In the genomic region with DNA sequence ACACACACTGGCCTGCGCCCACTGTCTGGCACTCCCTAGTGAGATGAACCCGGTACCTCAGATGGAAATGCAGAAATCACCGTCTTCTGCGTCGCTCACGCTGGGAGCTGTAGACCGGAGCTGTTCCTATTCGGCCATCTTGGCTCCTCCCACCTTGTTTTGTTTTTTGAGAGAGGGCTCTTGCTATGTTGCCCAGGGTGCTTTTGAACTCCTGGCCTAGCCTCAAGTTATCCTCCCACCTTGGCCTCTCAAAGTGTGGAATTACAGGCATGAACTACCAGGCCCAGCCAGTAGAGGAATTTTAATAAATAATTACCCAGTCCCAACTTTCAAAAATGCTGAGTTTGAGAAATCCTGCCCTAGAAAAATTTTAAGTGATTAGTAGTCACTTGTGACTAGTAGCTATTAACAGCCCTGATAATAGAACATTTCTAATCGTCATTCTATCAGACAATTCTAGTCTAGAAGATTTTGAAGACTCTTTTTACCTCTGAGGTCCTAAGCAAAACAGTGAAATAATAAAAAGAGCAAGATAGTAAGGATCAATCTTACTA, we compare ENCODE assay signal across 1 cellular context.
TF ChIP-seq lines count a peak whose summit lies in the region.

No MANE protein-coding gene starts in this region.

TF ChIP-seq in K562, 482 proteins besides CTCF, POLR2A, EP300 and RAD21 (continued from another document):
- TF ChIP-seq C11orf30 (IDR thresholded peaks at IDR 0.05; ENCODE audit: low read depth) (peak; percentile 50; the same call in 1 of the 2 replicates), MEF2A (IDR thresholded peaks at IDR 0.05; ENCODE audit: control insufficient read depth, low read depth, low read length) (no peak), MAFG (tag; conservative IDR thresholded peaks at IDR 0.05) (peak; percentile 27; the same call in 1 of the 2 replicates), ZNF316 (IDR thresholded peaks at IDR 0.05) (peak; percentile 80), SOX6 (IDR thresholded peaks at IDR 0.05) (no peak), NCOA4 (IDR thresholded peaks at IDR 0.05; ENCODE audit: partially characterized antibody) (no peak), HNRNPH1 (optimal IDR thresholded peaks at IDR 0.05; ENCODE audit: low read depth, low read length) (no peak), BRD4 (IDR thresholded peaks at IDR 0.05) (no peak), PPARD (CRISPR knock-in tag; IDR thresholded peaks at IDR 0.05) (no peak), ESRRB (CRISPR knock-in tag; IDR thresholded peaks at IDR 0.05; ENCODE audit: borderline replicate concordance) (no peak), SRF (CRISPR knock-in tag; IDR thresholded peaks at IDR 0.05) (no peak), ZNF143 (CRISPR knock-in tag; IDR thresholded peaks at IDR 0.05) (no peak), NFYB (IDR thresholded peaks at IDR 0.05; ENCODE audit: extremely low read depth, insufficient read length) (no peak), ADNP (tag; IDR thresholded peaks at IDR 0.05) (no peak), IRF2 (CRISPR knock-in tag; IDR thresholded peaks at IDR 0.05) (no peak), POLR2G (IDR thresholded peaks at IDR 0.05; ENCODE audit: low read depth, low read length) (no peak), CXXC5 (CRISPR knock-in tag; IDR thresholded peaks at IDR 0.05) (no peak), MAFF (IDR thresholded peaks at IDR 0.05; ENCODE audit: low read length) (peak; percentile 17; the same call in 1 of the 2 replicates), ZNF12 (CRISPR knock-in tag; IDR thresholded peaks at IDR 0.05) (no peak)
- TF ChIP-seq, protein P1, sequence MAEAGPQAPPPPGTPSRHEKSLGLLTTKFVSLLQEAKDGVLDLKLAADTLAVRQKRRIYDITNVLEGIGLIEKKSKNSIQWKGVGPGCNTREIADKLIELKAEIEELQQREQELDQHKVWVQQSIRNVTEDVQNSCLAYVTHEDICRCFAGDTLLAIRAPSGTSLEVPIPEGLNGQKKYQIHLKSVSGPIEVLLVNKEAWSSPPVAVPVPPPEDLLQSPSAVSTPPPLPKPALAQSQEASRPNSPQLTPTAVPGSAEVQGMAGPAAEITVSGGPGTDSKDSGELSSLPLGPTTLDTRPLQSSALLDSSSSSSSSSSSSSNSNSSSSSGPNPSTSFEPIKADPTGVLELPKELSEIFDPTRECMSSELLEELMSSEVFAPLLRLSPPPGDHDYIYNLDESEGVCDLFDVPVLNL (CRISPR knock-in tag; IDR thresholded peaks at IDR 0.05; ENCODE audit: low read depth) = no peak
- TF ChIP-seq, protein P2, sequence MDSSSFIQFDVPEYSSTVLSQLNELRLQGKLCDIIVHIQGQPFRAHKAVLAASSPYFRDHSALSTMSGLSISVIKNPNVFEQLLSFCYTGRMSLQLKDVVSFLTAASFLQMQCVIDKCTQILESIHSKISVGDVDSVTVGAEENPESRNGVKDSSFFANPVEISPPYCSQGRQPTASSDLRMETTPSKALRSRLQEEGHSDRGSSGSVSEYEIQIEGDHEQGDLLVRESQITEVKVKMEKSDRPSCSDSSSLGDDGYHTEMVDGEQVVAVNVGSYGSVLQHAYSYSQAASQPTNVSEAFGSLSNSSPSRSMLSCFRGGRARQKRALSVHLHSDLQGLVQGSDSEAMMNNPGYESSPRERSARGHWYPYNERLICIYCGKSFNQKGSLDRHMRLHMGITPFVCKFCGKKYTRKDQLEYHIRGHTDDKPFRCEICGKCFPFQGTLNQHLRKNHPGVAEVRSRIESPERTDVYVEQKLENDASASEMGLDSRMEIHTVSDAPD (CRISPR knock-in tag; IDR thresholded peaks at IDR 0.05) = no peak
- TF ChIP-seq, protein P3, sequence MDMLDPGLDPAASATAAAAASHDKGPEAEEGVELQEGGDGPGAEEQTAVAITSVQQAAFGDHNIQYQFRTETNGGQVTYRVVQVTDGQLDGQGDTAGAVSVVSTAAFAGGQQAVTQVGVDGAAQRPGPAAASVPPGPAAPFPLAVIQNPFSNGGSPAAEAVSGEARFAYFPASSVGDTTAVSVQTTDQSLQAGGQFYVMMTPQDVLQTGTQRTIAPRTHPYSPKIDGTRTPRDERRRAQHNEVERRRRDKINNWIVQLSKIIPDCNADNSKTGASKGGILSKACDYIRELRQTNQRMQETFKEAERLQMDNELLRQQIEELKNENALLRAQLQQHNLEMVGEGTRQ (CRISPR knock-in tag; IDR thresholded peaks at IDR 0.05) = no peak
- TF ChIP-seq, protein P4, sequence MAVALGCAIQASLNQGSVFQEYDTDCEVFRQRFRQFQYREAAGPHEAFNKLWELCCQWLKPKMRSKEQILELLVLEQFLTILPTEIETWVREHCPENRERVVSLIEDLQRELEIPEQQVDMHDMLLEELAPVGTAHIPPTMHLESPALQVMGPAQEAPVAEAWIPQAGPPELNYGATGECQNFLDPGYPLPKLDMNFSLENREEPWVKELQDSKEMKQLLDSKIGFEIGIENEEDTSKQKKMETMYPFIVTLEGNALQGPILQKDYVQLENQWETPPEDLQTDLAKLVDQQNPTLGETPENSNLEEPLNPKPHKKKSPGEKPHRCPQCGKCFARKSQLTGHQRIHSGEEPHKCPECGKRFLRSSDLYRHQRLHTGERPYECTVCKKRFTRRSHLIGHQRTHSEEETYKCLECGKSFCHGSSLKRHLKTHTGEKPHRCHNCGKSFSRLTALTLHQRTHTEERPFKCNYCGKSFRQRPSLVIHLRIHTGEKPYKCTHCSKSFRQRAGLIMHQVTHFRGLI (CRISPR knock-in tag; IDR thresholded peaks at IDR 0.05) = no peak
- TF ChIP-seq, protein P5, sequence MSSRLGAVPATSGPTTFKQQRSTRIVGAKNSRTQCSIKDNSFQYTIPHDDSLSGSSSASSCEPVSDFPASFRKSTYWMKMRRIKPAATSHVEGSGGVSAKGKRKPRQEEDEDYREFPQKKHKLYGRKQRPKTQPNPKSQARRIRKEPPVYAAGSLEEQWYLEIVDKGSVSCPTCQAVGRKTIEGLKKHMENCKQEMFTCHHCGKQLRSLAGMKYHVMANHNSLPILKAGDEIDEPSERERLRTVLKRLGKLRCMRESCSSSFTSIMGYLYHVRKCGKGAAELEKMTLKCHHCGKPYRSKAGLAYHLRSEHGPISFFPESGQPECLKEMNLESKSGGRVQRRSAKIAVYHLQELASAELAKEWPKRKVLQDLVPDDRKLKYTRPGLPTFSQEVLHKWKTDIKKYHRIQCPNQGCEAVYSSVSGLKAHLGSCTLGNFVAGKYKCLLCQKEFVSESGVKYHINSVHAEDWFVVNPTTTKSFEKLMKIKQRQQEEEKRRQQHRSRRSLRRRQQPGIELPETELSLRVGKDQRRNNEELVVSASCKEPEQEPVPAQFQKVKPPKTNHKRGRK (tag; IDR thresholded peaks at IDR 0.05) = no peak
- TF ChIP-seq, protein P6, sequence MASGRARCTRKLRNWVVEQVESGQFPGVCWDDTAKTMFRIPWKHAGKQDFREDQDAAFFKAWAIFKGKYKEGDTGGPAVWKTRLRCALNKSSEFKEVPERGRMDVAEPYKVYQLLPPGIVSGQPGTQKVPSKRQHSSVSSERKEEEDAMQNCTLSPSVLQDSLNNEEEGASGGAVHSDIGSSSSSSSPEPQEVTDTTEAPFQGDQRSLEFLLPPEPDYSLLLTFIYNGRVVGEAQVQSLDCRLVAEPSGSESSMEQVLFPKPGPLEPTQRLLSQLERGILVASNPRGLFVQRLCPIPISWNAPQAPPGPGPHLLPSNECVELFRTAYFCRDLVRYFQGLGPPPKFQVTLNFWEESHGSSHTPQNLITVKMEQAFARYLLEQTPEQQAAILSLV (tag; IDR thresholded peaks at IDR 0.05) = no peak
- TF ChIP-seq, protein P7, sequence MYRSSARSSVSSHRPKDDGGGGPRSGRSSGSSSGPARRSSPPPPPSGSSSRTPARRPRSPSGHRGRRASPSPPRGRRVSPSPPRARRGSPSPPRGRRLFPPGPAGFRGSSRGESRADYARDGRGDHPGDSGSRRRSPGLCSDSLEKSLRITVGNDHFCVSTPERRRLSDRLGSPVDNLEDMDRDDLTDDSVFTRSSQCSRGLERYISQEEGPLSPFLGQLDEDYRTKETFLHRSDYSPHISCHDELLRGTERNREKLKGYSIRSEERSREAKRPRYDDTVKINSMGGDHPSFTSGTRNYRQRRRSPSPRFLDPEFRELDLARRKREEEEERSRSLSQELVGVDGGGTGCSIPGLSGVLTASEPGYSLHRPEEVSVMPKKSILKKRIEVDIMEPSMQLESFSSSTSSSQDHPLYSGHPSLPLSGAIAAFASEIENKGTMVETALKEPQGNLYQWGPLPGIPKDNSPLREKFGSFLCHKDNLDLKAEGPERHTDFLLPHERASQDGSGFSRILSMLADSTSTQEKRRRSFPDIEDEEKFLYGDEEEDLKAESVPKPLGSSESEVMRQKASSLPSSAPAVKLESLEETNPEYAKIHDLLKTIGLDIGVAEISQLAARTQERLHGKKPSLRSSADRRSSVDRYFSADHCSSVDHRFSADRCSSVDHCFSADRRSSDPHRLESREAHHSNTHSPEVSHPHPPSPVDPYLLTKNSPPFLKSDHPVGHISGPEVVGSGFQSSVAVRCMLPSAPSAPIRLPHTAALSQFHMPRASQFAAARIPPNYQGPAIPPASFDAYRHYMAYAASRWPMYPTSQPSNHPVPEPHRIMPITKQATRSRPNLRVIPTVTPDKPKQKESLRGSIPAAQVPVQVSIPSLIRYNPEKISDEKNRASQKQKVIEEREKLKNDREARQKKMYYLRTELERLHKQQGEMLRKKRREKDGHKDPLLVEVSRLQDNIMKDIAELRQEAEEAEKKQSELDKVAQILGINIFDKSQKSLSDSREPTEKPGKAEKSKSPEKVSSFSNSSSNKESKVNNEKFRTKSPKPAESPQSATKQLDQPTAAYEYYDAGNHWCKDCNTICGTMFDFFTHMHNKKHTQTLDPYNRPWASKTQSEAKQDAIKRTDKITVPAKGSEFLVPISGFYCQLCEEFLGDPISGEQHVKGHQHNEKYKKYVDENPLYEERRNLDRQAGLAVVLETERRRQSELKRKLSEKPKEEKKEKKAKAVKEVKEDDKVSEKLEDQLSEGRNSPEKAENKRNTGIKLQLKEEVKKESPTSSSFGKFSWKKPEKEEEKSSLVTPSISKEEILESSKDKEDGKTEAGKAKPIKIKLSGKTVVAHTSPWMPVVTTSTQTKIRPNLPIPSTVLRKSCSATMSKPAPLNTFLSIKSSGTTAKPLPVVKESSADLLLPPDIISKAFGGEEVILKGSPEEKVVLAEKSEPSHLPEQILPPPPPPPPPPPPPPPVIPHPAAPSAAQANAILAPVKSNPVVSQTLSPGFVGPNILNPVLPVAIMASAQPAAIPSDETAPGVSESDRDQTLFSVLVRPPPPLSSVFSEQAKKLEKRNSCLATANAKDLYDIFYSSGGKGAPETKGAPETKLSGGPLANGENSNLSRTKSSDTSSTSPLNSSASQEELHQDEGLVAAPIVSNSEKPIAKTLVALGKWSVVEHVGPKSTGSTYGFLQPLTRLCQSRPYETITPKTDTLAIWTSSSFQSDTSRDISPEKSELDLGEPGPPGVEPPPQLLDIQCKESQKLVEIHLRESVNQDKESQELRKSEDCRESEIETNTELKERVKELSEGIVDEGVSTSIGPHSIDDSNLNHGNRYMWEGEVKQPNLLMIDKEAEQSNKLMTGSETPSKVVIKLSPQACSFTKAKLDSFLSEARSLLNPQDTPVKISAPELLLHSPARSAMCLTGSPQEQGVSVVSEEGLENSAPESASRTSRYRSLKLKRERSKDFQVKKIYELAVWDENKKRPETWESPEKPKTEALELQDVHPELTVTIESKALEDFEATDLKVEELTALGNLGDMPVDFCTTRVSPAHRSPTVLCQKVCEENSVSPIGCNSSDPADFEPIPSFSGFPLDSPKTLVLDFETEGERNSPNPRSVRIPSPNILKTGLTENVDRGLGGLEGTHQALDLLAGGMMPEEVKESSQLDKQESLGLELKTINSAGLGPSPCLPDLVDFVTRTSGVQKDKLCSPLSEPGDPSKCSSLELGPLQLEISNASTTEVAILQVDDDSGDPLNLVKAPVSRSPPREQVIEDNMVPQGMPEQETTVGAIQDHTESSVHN (IDR thresholded peaks at IDR 0.05; ENCODE audit: borderline replicate concordance in 1 of 2, low read depth in 1 of 2) = no peak
